Comparison of ENCODE assay signal across 8 cellular contexts in the genomic region with DNA sequence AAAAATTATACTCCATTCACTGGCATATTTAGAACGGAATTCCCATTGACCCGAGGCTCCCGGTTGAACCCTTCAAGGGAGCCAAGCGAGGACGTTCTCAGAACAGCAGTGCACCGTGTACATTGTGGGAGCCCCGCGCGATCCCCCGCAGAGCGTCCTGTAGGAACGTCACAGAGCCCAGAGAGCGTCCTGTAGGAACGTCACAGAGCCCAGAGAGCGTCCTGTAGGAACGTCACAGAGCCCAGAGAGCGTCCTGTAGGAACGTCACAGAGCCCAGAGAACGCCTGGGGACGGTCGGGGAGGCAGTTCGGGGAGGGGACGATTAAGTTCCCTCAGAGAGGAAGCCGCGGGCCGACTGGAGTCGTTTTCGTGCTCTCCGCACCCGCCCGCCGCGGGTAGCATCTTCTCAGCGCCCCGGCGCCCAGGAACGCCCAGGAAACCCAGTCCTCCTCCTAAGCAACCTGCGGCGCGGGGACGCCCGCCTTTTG. TPM values are rescaled to one million over a fixed set of nuclear protein-coding genes. Genes with fewer than 3 reads are reported as not detected.
DNase-seq lines count a peak whose midpoint lies in the region; ATAC-seq, FAIRE-seq and TF ChIP-seq lines count a peak whose summit lies in the region.

No MANE protein-coding gene starts in this region.

- peaks cover 44% of the 10 kb centered on the region for H3K79me2 ChIP-seq in SU-DHL-6 (ENCODE audit: insufficient read depth, low read length)

- H3K36me3 ChIP-seq in SU-DHL-6 (ENCODE audit: low read length) = peaks cover 6% of the 10 kb centered on the region; the same call in 1 of the 2 replicates

- peak overlapping the region; percentile 73 for H2AFZ ChIP-seq in SU-DHL-6 (ENCODE audit: low read depth, low read length, severe bottlenecking)

- H3K27ac Mint-ChIP-seq in immature natural killer cell = peak overlapping the region; percentile 89 to 96 (median 91)

- peak overlapping the region; percentile 54 for H3K4me3 ChIP-seq in SU-DHL-6 (ENCODE audit: insufficient read depth, low read length, poor library complexity, severe bottlenecking)

- peak overlapping the region; percentile 96 for H3K27ac ChIP-seq in SU-DHL-6 (ENCODE audit: low read depth, low read length)

- TF ChIP-seq CTCF in SU-DHL-6 (IDR thresholded peaks at IDR 0.05; ENCODE audit: insufficient read depth, low read length, poor library complexity, severe bottlenecking) = no peak

- ATAC-seq in GM21390 (IDR thresholded peaks at IDR 0.05; ENCODE audit: unreplicated experiment) = peak; percentile 44

- peaks cover 5 to 17% (median 7%) of the 10 kb centered on the region in 3 donors for H3K27me3 Mint-ChIP-seq in immature natural killer cell (ENCODE audit: low read depth in 3 of 3)

- peaks cover 23 to 31% of the 10 kb centered on the region in 2 donors for H3K4me1 Mint-ChIP-seq in immature natural killer cell

- 0 out of 2 replicates have a peak, but pooled peaks cover 4% of the 10 kb centered on the region for H4K20me1 ChIP-seq in SU-DHL-6 (ENCODE audit: low read depth, low read length)

- FAIRE-seq in HTR-8/SVneo (lab: Jason Lieb, UNC) = no peak

- H3K9me3 Mint-ChIP-seq in immature natural killer cell = no peaks in the 10 kb centered on the region

- no peaks in the 10 kb centered on the region for H3K9me2 ChIP-seq in SU-DHL-6 (replicated peaks; ENCODE audit: insufficient read depth, low read length)

- peaks cover 9% of the 10 kb centered on the region; the same call in 1 of the 2 replicates for H3F3A ChIP-seq in SU-DHL-6 (ENCODE audit: insufficient read depth)

- no peaks in the 10 kb centered on the region for H3K9me3 ChIP-seq in SU-DHL-6 (ENCODE audit: insufficient read depth, low read length)

- H3K9ac ChIP-seq in SU-DHL-6 (ENCODE audit: low read length) = peak overlapping the region; percentile 96

- H3K36me3 Mint-ChIP-seq in immature natural killer cell = no peaks in the 10 kb centered on the region

- DNase-seq in ELR (ENCODE audit: low read depth) (peak; percentile 75), HTR-8/SVneo (ENCODE audit: insufficient read length, low spot score) (peak; percentile 41), brain pericyte (ENCODE audit: low read depth, low spot score) (peak; percentile 60), immature natural killer cell (no peak), GM19240 (ENCODE audit: insufficient read length, low spot score) (no peak)
- peak; percentile 74 for DNase-seq in stimulated activated CD4-positive, alpha-beta T cell treated with anti-CD3 and anti-CD28 coated beads, Interleukin-1b, Interleukin-23, amount 100 ng/mL, for 48 hours

- no peaks in the 10 kb centered on the region for H3K27me3 ChIP-seq in SU-DHL-6 (ENCODE audit: low read length)

- peak overlapping the region; percentile 84 to 94 (median 88) for H3K4me3 Mint-ChIP-seq in immature natural killer cell

- peak overlapping the region; percentile 70 for H3K4me2 ChIP-seq in SU-DHL-6 (ENCODE audit: low read depth, low read length, poor library complexity, severe bottlenecking)

RNA-seq across cellular contexts. Expression of gene ATP1B3, which starts 0.5 kb away (rescaled TPM):
- polyA plus RNA-seq in immature natural killer cell = 100 to 1,000 TPM; 145 to 206 (median 167) TPM

Comparison
In these comparisons a context has a peak if more than half of its experiments do, and no peak if none do; other contexts are left out.
1. DNase-seq: peak in ELR (single experiment), HTR-8/SVneo (single experiment), brain pericyte (single experiment) and stimulated activated CD4-positive, alpha-beta T cell treated with anti-CD3 and anti-CD28 coated beads, Interleukin-1b, Interleukin-23, amount 100 ng/mL, for 48 hours (single experiment); none in immature natural killer cell (0 of 3) and GM19240 (single experiment).